ENCODE assay signal across 1 cellular context in genomic region chr2:158894078-158894477, GRCh38.
TF ChIP-seq lines count a peak whose summit lies in the region.

No MANE protein-coding gene starts in this region.

TF ChIP-seq in K562, 482 proteins besides CTCF, POLR2A, EP300 and RAD21:
- TF ChIP-seq ZBTB12 (CRISPR knock-in tag; IDR thresholded peaks at IDR 0.05): peak; percentile 36; the same call in 1 of the 2 replicates
- peak; percentile 44; the same call in 1 of the 2 replicates for TF ChIP-seq CREM (IDR thresholded peaks at IDR 0.05; ENCODE audit: low read depth)
- TF ChIP-seq PBX2 (CRISPR knock-in tag; IDR thresholded peaks at IDR 0.05; ENCODE audit: low read depth): no peak
- TF ChIP-seq PBX2 (tag; conservative IDR thresholded peaks at IDR 0.05; ENCODE audit: low read depth): peak; percentile 55
- TF ChIP-seq ATF1 (CRISPR knock-in tag; IDR thresholded peaks at IDR 0.05): no peak
- peak; percentile 53; the same call in 1 of the 2 replicates for TF ChIP-seq ATF1 (tag; IDR thresholded peaks at IDR 0.05)
- peak; percentile 64 for TF ChIP-seq MEIS2 (IDR thresholded peaks at IDR 0.05; ENCODE audit: partially characterized antibody)
- no peak for TF ChIP-seq THAP7 (CRISPR knock-in tag; IDR thresholded peaks at IDR 0.05)
- no peak for TF ChIP-seq ZNF217 (CRISPR knock-in tag; IDR thresholded peaks at IDR 0.05)
